17 cellular contexts compared by ENCODE assay signal in genomic region chr7:78377532-78377931, GRCh38.
"Had no signal": no experiment of that assay in that cellular context is flagged by ENCODE, and none has a peak within 500 bp of the region (broad histone marks: within the 10 kb centered on the region; RNA-seq: fewer than 3 reads in every experiment).

No MANE protein-coding gene starts in this region.

- H3K36me3 Mint-ChIP-seq: activated naive CD4-positive, alpha-beta T cell treated with anti-CD3 and anti-CD28 coated beads, Interleukin-2, amount 50 U/mL, for 24 hours; natural killer cell; stimulated activated naive B cell treated with anti-CD40 and anti-IgM and Interleukin-4, amounts not matched to agents 10 μg/mL and 1 μg/mL and 100 μg/mL, for 72 hours had no signal

- H3K36me3 ChIP-seq: esophagus muscularis mucosa, heart right ventricle, sigmoid colon had no signal

- H3K9me3 Mint-ChIP-seq: dendritic cell treated with granulocyte-macrophage colony-stimulating factor and Interleukin-4, amounts not matched to agents 40 ng/mL and 50 ng/mL, for 4 days had no signal

- H3K4me1 Mint-ChIP-seq: activated naive CD4-positive, alpha-beta T cell treated with anti-CD3 and anti-CD28 coated beads, Interleukin-2, amount 50 U/mL, for 24 hours; natural killer cell; stimulated activated naive B cell treated with anti-CD40 and anti-IgM and Interleukin-4, amounts not matched to agents 10 μg/mL and 1 μg/mL and 100 μg/mL, for 72 hours had no signal

- H3K27ac ChIP-seq: body of pancreas, esophagus muscularis mucosa, heart right ventricle, sigmoid colon had no signal

- H3K4me3 Mint-ChIP-seq: activated naive CD4-positive, alpha-beta T cell treated with anti-CD3 and anti-CD28 coated beads, Interleukin-2, amount 50 U/mL, for 24 hours; dendritic cell treated with granulocyte-macrophage colony-stimulating factor and Interleukin-4, amounts not matched to agents 40 ng/mL and 50 ng/mL, for 4 days; natural killer cell; stimulated activated naive B cell treated with anti-CD40 and anti-IgM and Interleukin-4, amounts not matched to agents 10 μg/mL and 1 μg/mL and 100 μg/mL, for 72 hours had no signal

- H3K4me1 ChIP-seq: body of pancreas, heart right ventricle had no signal

- H3K4me3 ChIP-seq: body of pancreas, esophagus muscularis mucosa, heart right ventricle, mucosa of descending colon, sigmoid colon had no signal

- H3K27me3 Mint-ChIP-seq: dendritic cell treated with granulocyte-macrophage colony-stimulating factor and Interleukin-4, amounts not matched to agents 40 ng/mL and 50 ng/mL, for 4 days; stimulated activated naive B cell treated with anti-CD40 and anti-IgM and Interleukin-4, amounts not matched to agents 10 μg/mL and 1 μg/mL and 100 μg/mL, for 72 hours had no signal

- H3K9me3 ChIP-seq: body of pancreas, esophagus muscularis mucosa, mucosa of descending colon, sigmoid colon had no signal

- H3K27me3 ChIP-seq: body of pancreas, esophagus muscularis mucosa, heart right ventricle, sigmoid colon had no signal

- H3K27ac Mint-ChIP-seq: activated naive CD4-positive, alpha-beta T cell treated with anti-CD3 and anti-CD28 coated beads, Interleukin-2, amount 50 U/mL, for 24 hours; dendritic cell treated with granulocyte-macrophage colony-stimulating factor and Interleukin-4, amounts not matched to agents 40 ng/mL and 50 ng/mL, for 4 days; natural killer cell; stimulated activated naive B cell treated with anti-CD40 and anti-IgM and Interleukin-4, amounts not matched to agents 10 μg/mL and 1 μg/mL and 100 μg/mL, for 72 hours had no signal

- DNase-seq: activated CD4-positive, alpha-beta T cell treated with anti-CD3 and anti-CD28 coated beads, Interleukin-2, amount 50 U/mL, for 4 hours; activated T-cell treated with anti-CD3 and anti-CD28 coated beads, Interleukin-2, amount 50 U/mL, for 1 hour; amniotic stem cell; body of pancreas; foreskin fibroblast; heart right ventricle; mammary epithelial cell; mucosa of descending colon; natural killer cell; sigmoid colon; stimulated activated CD4-positive, alpha-beta T cell treated with anti-CD3 and anti-CD28 coated beads, Interleukin-2, amount 100 ng/mL, for 24 hours; stimulated activated naive B cell treated with anti-CD40 and anti-IgM and Interleukin-4, amounts not matched to agents 10 μg/mL and 1 μg/mL and 100 μg/mL, for 72 hours; substantia nigra; trophoblast cell had no signal
